ENCODE assay signal across 24 cellular contexts in the genomic region with DNA sequence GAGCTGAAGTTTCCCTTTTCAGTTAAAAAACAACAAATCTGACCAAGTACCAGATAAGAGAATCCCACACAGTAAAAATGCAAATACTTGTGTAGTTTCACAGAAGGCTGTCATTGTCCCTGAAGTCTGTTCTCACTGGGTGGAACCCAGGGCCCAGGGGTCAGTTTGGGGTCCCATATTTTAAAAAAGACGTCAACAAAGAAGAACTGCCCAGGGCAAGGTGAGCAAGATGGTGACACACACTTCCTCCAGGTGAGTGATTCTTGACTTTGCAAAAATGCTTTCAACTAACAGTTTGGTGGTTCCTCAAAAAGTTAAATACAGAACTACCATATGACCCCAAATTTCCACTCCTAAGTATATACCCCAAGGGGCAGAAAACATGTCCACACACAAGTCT.
"Had no signal": no experiment of that assay in that cellular context is flagged by ENCODE, and none has a peak within 500 bp of the region (broad histone marks: within the 10 kb centered on the region; RNA-seq: fewer than 3 reads in every experiment).

No MANE protein-coding gene starts in this region.

- H3K36me3 ChIP-seq: adrenal gland, WERI-Rb-1 had no signal

- H3K4me1 ChIP-seq: adrenal gland had no signal

- H3K27me3 ChIP-seq: adrenal gland, body of pancreas had no signal

- H3K27ac Mint-ChIP-seq: activated CD8-positive, alpha-beta T cell treated with anti-CD3 and anti-CD28 coated beads for 36 hours; activated naive CD4-positive, alpha-beta T cell treated with anti-CD3 and anti-CD28 coated beads, Interleukin-2, amount 50 U/mL, for 24 hours; activated T-helper 2 cell treated with anti-CD3 and anti-CD28 coated beads, Interferon-gamma antibody, Interleukin-2, Interleukin-4, amounts not matched to agents 10 μg/mL and 5 μg/mL and 100 μg/mL, durations not matched to agents 14 hours and 24 hours and 36 hours had no signal

- H3K9me3 ChIP-seq: adrenal gland, body of pancreas had no signal

- H3K4me3 ChIP-seq: adrenal gland, body of pancreas had no signal

- H3K36me3 Mint-ChIP-seq: activated naive CD4-positive, alpha-beta T cell treated with anti-CD3 and anti-CD28 coated beads, Interleukin-2, amount 50 U/mL, for 24 hours had no signal

- ATAC-seq: activated CD8-positive, alpha-beta T cell treated with anti-CD3 and anti-CD28 coated beads for 36 hours; body of pancreas had no signal

- H3K4me2 ChIP-seq: KMS-11 had no signal

- H3K27me3 Mint-ChIP-seq: activated CD8-positive, alpha-beta T cell treated with anti-CD3 and anti-CD28 coated beads for 36 hours; activated naive CD4-positive, alpha-beta T cell treated with anti-CD3 and anti-CD28 coated beads, Interleukin-2, amount 50 U/mL, for 24 hours had no signal

- H3K27ac ChIP-seq: adrenal gland, body of pancreas, KMS-11, WERI-Rb-1 had no signal

- H3K9ac ChIP-seq: KMS-11 had no signal

- H3K4me3 Mint-ChIP-seq: activated CD8-positive, alpha-beta T cell treated with anti-CD3 and anti-CD28 coated beads for 36 hours; activated naive CD4-positive, alpha-beta T cell treated with anti-CD3 and anti-CD28 coated beads, Interleukin-2, amount 50 U/mL, for 24 hours had no signal

- H3K9me3 Mint-ChIP-seq: activated CD8-positive, alpha-beta T cell treated with anti-CD3 and anti-CD28 coated beads for 36 hours; activated naive CD4-positive, alpha-beta T cell treated with anti-CD3 and anti-CD28 coated beads, Interleukin-2, amount 50 U/mL, for 24 hours; activated T-helper 2 cell treated with anti-CD3 and anti-CD28 coated beads, Interferon-gamma antibody, Interleukin-2, Interleukin-4, amounts not matched to agents 10 μg/mL and 5 μg/mL and 100 μg/mL, durations not matched to agents 14 hours and 24 hours and 36 hours had no signal

- DNase-seq: activated CD4-positive, alpha-beta T cell treated with anti-CD3 and anti-CD28 coated beads for 1 hour; activated CD4-positive, alpha-beta T cell treated with anti-CD3 and anti-CD28 coated beads for 48 hours; activated CD4-positive, alpha-beta T cell treated with anti-CD3 and anti-CD28 coated beads, Interleukin-2, amount 50 U/mL, for 4 hours; activated CD4-positive, CD25-positive, alpha-beta regulatory T cell; activated CD8-positive, alpha-beta T cell treated with anti-CD3 and anti-CD28 coated beads for 36 hours; activated gamma-delta T cell; activated naive CD4-positive, alpha-beta T cell treated with Interleukin-2 at 50 U/mL for 16 hours; activated T-cell treated with anti-CD3 and anti-CD28 coated beads, Interleukin-2, amount 50 U/mL, for 1 hour; adrenal gland; body of pancreas; central memory CD4-positive, alpha-beta T cell; MM.1S; MV-4-11; NCI-H1092; NCI-H1436 treated with DMSO at 0.1 percent for 48 hours; NCI-H1694 treated with DMSO at 0.1 percent for 48 hours; NCI-H2029; NCI-H345; NCI-H524 treated with DMSO at 0.1 percent for 48 hours; T1000; WERI-Rb-1 had no signal
